Comparison of ENCODE assay signal across 9 cellular contexts in genomic region chr6:105459049-105459448, GRCh38. TPM values are rescaled to one million over a fixed set of nuclear protein-coding genes. Genes with fewer than 3 reads are reported as not detected.
DNase-seq lines count a peak whose midpoint lies in the region; ATAC-seq, FAIRE-seq and TF ChIP-seq lines count a peak whose summit lies in the region.
"Had no signal": no experiment of that assay in that cellular context is flagged by ENCODE, and none has a peak within 500 bp of the region (broad histone marks: within the 10 kb centered on the region; RNA-seq: fewer than 3 reads in every experiment).

No MANE protein-coding gene starts in this region.

- ATAC-seq in GM19455 (IDR thresholded peaks at IDR 0.05; ENCODE audit: unreplicated experiment) (peak; percentile 96), HG03354 (IDR thresholded peaks at IDR 0.05; ENCODE audit: poor library complexity, severe bottlenecking, unreplicated experiment) (peak; percentile 96)
- ATAC-seq: HCT116 had no signal

- H3K4me3 ChIP-seq in effector memory CD4-positive, alpha-beta T cell (ENCODE audit: insufficient read depth, low read depth, low read length, poor library complexity, severe bottlenecking), result no peak overlapping the region
- H3K4me3 ChIP-seq in colonic mucosa (no peak overlapping the region), tibial nerve (no peak overlapping the region)

- DNase-seq in GM12891 (ENCODE audit: insufficient read length, low spot score) (no peak), colonic mucosa (no peak), NCI-H1436 (lab: John Stamatoyannopoulos, UW) (no peak), inferior parietal cortex (ENCODE audit: extremely low spot score) (no peak), tibial nerve (ENCODE audit: low spot score in 2 of 2) (no peak)
- peak in 2 of 3 donors; percentile 8 to 15 for DNase-seq in effector memory CD4-positive, alpha-beta T cell

- H3K9me3 ChIP-seq in effector memory CD4-positive, alpha-beta T cell (ENCODE audit: control insufficient read depth, low read length), result no peaks in the 10 kb centered on the region
- H3K9me3 ChIP-seq in colonic mucosa (no peaks in the 10 kb centered on the region), tibial nerve (peaks cover 0 to 8% (median 0%) of the 10 kb centered on the region in 4 donors)

- TF ChIP-seq CTCF in colonic mucosa (IDR thresholded peaks at IDR 0.05) (no peak), tibial nerve (IDR thresholded peaks at IDR 0.05) (no peak)

- no peak overlapping the region for H3K27ac ChIP-seq in effector memory CD4-positive, alpha-beta T cell (ENCODE audit: insufficient read depth, low read length, poor library complexity, severe bottlenecking)
- no peak overlapping the region for H3K27ac ChIP-seq in colonic mucosa
- no peak overlapping the region for H3K27ac ChIP-seq in tibial nerve

- no peak overlapping the region for H3K9ac ChIP-seq in colonic mucosa (ENCODE audit: low read depth in 2 of 2, low read length in 2 of 2)

- no peaks in the 10 kb centered on the region for H3K4me1 ChIP-seq in effector memory CD4-positive, alpha-beta T cell (ENCODE audit: control insufficient read depth, insufficient read depth, low read length, poor library complexity, severe bottlenecking)
- H3K4me1 ChIP-seq in colonic mucosa (no peaks in the 10 kb centered on the region), tibial nerve (peaks cover 0 to 30% (median 7%) of the 10 kb centered on the region in 4 donors)

- no peaks in the 10 kb centered on the region for H3K36me3 ChIP-seq in effector memory CD4-positive, alpha-beta T cell (ENCODE audit: control insufficient read depth, insufficient read depth, low read length)
- H3K36me3 ChIP-seq in colonic mucosa (no peaks in the 10 kb centered on the region), tibial nerve (no peaks in the 10 kb centered on the region)

- TF ChIP-seq POLR2A in GM12891 (IDR thresholded peaks at IDR 0.05; ENCODE audit: low read depth, low read length) (peak; percentile 65; the same call in 1 of the 2 replicates), tibial nerve (IDR thresholded peaks at IDR 0.05) (no peak)

- 93 to 96% methylated on average over 9 of the region's 9 CpGs for WGBS in tibial nerve, 2 donors

- H3K27me3 ChIP-seq in effector memory CD4-positive, alpha-beta T cell (replicated peaks; ENCODE audit: control insufficient read depth, insufficient read depth, low read length, poor library complexity, severe bottlenecking), result no peaks in the 10 kb centered on the region
- H3K27me3 ChIP-seq in colonic mucosa (no peaks in the 10 kb centered on the region), tibial nerve (no peaks in the 10 kb centered on the region)

- intact Hi-C loops in colonic mucosa (cut with DNase I), result no loop called here

- peak; percentile 88 for FAIRE-seq in GM12891 (lab: Jason Lieb, UNC)

- TF ChIP-seq EP300 in tibial nerve (IDR thresholded peaks at IDR 0.05), result no peak

TF ChIP-seq in GM12891, 5 proteins besides CTCF, POLR2A, EP300 and RAD21:
- TF ChIP-seq POLR2AphosphoS5 (IDR thresholded peaks at IDR 0.05; ENCODE audit: low read depth, low read length) (peak; percentile 65; the same call in 1 of the 2 replicates), SPI1 (IDR thresholded peaks at IDR 0.05; ENCODE audit: low read depth, low read length) (no peak), PAX5 (IDR thresholded peaks at IDR 0.05; ENCODE audit: insufficient read depth, low read length, severe bottlenecking) (no peak), POU2F2 (IDR thresholded peaks at IDR 0.05; ENCODE audit: low read depth, low read length) (peak; percentile 37; the same call in 1 of the 2 replicates), TAF1 (IDR thresholded peaks at IDR 0.05; ENCODE audit: low read depth, low read length) (no peak)

RNA-seq across cellular contexts. Expression of gene PREP, which starts 56.2 kb away (rescaled TPM):
- 13.7 TPM for polyA plus RNA-seq in GM12891 (2012; ENCODE audit: low read depth, missing spikeins)
- total RNA-seq in colonic mucosa (100 to 1,000 TPM in 1 of 2 donors, 10 to 100 TPM in 1; 99.9 to 113 TPM), tibial nerve (10 to 100 TPM; 19.7 to 21.9 (median 21.6) TPM)

Comparison
In these comparisons a context has a peak if more than half of its experiments do, and no peak if none do; other contexts are left out.
1. DNase-seq: peak in effector memory CD4-positive, alpha-beta T cell (2 of 3); none in GM12891 (single experiment), colonic mucosa (single experiment), NCI-H1436 (single experiment), inferior parietal cortex (single experiment) and tibial nerve (0 of 2).
2. RNA of gene PREP, which starts 56.2 kb away (total RNA-seq): 99.9 to 113 TPM in colonic mucosa; 19.7 to 21.9 TPM in tibial nerve; every median in the first group is over 4 times any median in the second.